In genomic region chr15:90046289-90046688, GRCh38 we compare ENCODE assay signal across 2 cellular contexts.
TF ChIP-seq lines count a peak whose summit lies in the region.

No MANE protein-coding gene starts in this region.

TF ChIP-seq in H1, 55 proteins besides CTCF, POLR2A, EP300 and RAD21:
- no peak for TF ChIP-seq ATF3 (IDR thresholded peaks at IDR 0.05; ENCODE audit: insufficient read depth, low read depth, low read length)

TF ChIP-seq in WTC11, 78 proteins besides CTCF, POLR2A, EP300 and RAD21:
- TF ChIP-seq E2F1 (CRISPR knock-in tag; IDR thresholded peaks at IDR 0.05), result no peak
- TF ChIP-seq, protein P1, sequence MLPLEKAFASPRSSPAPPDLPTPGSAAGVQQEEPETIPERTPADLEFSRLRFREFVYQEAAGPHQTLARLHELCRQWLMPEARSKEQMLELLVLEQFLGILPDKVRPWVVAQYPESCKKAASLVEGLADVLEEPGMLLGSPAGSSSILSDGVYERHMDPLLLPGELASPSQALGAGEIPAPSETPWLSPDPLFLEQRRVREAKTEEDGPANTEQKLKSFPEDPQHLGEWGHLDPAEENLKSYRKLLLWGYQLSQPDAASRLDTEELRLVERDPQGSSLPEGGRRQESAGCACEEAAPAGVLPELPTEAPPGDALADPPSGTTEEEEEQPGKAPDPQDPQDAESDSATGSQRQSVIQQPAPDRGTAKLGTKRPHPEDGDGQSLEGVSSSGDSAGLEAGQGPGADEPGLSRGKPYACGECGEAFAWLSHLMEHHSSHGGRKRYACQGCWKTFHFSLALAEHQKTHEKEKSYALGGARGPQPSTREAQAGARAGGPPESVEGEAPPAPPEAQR (CRISPR knock-in tag; IDR thresholded peaks at IDR 0.05), result no peak
TF ChIP-seq in WTC11: peak in this region for 0.
